In the genomic region with DNA sequence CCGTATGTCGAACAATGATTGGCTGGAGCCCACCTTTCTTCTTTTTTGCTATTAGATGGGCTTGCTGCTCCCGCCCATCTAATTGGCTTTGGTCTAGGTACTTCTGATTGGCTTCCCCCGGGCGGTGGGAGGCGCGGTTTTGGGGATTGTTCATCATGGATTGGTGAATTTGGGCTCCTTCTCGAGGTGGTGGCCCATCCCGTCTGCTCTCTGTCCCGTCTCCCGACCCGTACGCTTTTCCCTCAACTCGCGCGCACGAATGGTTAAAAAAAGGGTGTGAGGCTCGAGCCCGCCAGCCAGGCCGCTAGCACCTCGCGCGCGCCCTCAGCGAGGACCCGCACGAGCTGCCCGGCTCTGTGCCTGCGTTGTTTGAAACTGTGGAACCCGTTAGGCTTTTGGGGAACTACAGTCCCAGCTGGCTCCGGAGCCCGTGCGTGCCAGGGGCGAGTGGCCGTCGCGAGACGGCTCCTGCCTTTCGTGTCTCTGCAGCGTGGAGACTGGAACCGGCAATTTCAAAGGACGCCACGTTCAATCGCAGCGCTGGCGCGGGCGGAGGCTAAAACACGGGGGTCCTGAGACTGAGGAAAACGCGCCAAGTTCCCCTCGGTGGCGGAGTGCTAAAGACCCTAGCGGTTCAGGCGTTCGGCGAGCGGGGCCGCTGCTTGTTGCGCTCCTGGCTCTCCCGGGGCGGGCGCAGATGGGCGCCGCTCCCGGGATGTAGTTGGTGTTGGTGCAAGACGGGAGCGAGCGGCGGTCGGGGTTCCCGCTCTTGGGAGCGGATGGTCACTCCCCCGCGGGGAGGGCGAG, we compare ENCODE assay signal across 7 cellular contexts. TPM values are rescaled to one million over a fixed set of nuclear protein-coding genes. Genes with fewer than 3 reads are reported as not detected.
A peak's percentile ranks its signal among the peaks of the same experiment; 100 is the strongest.
DNase-seq lines count a peak whose midpoint lies in the region; ATAC-seq, FAIRE-seq and TF ChIP-seq lines count a peak whose summit lies in the region.

A gene with protein sequence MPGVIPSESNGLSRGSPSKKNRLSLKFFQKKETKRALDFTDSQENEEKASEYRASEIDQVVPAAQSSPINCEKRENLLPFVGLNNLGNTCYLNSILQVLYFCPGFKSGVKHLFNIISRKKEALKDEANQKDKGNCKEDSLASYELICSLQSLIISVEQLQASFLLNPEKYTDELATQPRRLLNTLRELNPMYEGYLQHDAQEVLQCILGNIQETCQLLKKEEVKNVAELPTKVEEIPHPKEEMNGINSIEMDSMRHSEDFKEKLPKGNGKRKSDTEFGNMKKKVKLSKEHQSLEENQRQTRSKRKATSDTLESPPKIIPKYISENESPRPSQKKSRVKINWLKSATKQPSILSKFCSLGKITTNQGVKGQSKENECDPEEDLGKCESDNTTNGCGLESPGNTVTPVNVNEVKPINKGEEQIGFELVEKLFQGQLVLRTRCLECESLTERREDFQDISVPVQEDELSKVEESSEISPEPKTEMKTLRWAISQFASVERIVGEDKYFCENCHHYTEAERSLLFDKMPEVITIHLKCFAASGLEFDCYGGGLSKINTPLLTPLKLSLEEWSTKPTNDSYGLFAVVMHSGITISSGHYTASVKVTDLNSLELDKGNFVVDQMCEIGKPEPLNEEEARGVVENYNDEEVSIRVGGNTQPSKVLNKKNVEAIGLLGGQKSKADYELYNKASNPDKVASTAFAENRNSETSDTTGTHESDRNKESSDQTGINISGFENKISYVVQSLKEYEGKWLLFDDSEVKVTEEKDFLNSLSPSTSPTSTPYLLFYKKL (plus strand): TSS at position 584 of the 807 bp plus-strand sequence. CDS start 2,819 bp downstream, outside the sequence.

- H3K27ac ChIP-seq in sigmoid colon: peak within 1 kb of the TSS; percentile 92 to 100 (median 98)

- peaks cover 0 to 4% (median 0%) of the 10 kb centered on the region in 4 donors for H3K36me3 ChIP-seq in sigmoid colon

- no peaks in the 10 kb centered on the region for H3K27me3 ChIP-seq in sigmoid colon

- H3K4me1 ChIP-seq in sigmoid colon: peaks cover 0 to 40% (median 31%) of the 10 kb centered on the region in 4 donors

- no peaks in the 10 kb centered on the region for H3K9me3 Mint-ChIP-seq in brain

- TF ChIP-seq POLR2A in sigmoid colon (IDR thresholded peaks at IDR 0.05): no peak

- peak; percentile 100 for DNase-seq in NCI-H2107 treated with DMSO at 0.1 percent for 48 hours (lab: John Stamatoyannopoulos, UW; ENCODE audit: unreplicated experiment)
- DNase-seq in iPS DF 4.7 (ENCODE audit: extremely low read depth, low spot score): peak; percentile 98
- peak; percentile 99 for DNase-seq in sigmoid colon

- 0% methylated on average over 76 of the region's 76 CpGs for WGBS in sigmoid colon, 2 donors

- H3K27me3 Mint-ChIP-seq in brain: peaks cover 19% of the 10 kb centered on the region

- H3K36me3 Mint-ChIP-seq in brain: peaks cover 14% of the 10 kb centered on the region

- no peaks in the 10 kb centered on the region for H3K9me3 ChIP-seq in sigmoid colon

- peak within 1 kb of the TSS; percentile 87 to 98 (median 95) for H3K4me3 Mint-ChIP-seq in brain

- no peak for TF ChIP-seq EP300 in sigmoid colon (IDR thresholded peaks at IDR 0.05)

- FAIRE-seq in TTC549 (lab: Jason Lieb, UNC): peak; percentile 96

- H3K4me3 ChIP-seq in sigmoid colon: peak within 1 kb of the TSS; percentile 83 to 96 (median 88)

- ATAC-seq in GM18520 (IDR thresholded peaks at IDR 0.05; ENCODE audit: unreplicated experiment) (peak; percentile 5), HG03064 (IDR thresholded peaks at IDR 0.05; ENCODE audit: low read depth, unreplicated experiment) (peak; percentile 72)

- intact Hi-C loops in sigmoid colon (cut with DNase I): loop anchor here (5.0 to 10.0 kb wide), 2 partner anchors 346 to 928 kb away; a partner anchor contains a TSS

- peak within 1 kb of the TSS; percentile 97 to 100 (median 100) for H3K27ac Mint-ChIP-seq in brain

- TF ChIP-seq CTCF in brain (conservative IDR thresholded peaks at IDR 0.05): no peak
- TF ChIP-seq CTCF in sigmoid colon (IDR thresholded peaks at IDR 0.05): no peak

- H3K4me1 Mint-ChIP-seq in brain: peaks cover 59% of the 10 kb centered on the region

RNA-seq across cellular contexts. Expression of the gene that starts here (rescaled TPM):
- polyA plus RNA-seq in brain (ENCODE audit: insufficient read depth, low read depth, low replicate concordance) (20.3 TPM), sigmoid colon (10 to 100 TPM; 14.4 to 18.5 (median 15.0) TPM)
- 10 to 100 TPM; 20.5 to 35.7 (median 27.6) TPM for total RNA-seq in sigmoid colon

Comparison
In these comparisons a context has a peak if more than half of its experiments do, and no peak if none do; other contexts are left out.
1. Peak in every context shown above with its lines: DNase-seq, ATAC-seq, H3K4me3 ChIP-seq and H3K27ac ChIP-seq.